In the genomic region with DNA sequence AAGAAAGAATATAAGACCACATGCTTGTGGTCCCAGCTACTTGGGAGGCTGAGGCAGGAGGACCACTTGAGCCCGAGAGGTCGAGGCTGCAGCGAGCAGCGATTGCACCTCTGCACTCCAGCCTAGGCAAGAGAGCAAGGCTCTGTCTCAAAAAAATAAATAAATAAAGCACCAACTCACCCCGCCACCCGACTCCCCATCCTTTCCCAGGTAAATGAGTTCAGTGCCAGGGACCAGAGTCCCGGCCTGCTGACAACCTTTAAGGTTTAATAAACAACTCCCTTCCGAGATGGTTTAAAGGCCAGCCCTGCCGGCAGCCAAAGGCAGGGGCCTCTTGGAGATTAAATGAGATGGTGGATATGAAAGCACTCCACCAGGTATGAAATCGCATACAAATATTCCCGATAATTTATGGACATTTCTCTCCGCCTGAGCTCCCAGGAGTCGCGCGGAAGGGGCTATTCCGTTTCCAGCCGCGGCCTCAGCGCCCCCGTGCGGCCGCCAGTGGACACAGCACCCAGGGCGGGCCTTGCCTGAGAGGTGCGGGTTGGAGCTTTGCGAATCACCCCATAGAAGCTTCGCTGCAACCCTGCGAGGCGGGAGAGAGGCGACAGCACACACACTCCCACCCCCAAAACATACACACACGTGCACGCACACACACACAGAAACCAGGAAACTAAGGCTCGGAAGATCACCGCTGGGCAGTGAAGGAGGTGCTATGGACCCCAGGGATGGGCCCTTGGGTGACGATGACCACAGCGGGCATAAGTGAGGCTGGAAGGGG, we compare ENCODE assay signal across 1 cellular context.
TF ChIP-seq lines count a peak whose summit lies in the region.

No MANE protein-coding gene starts in this region.

TF ChIP-seq in SK-N-SH, 30 proteins besides CTCF, POLR2A, EP300 and RAD21 (continued from another document):
- TF ChIP-seq RCOR1 (IDR thresholded peaks at IDR 0.05; ENCODE audit: low read length), result no peak
- peak; percentile 42 for TF ChIP-seq CHD2 (IDR thresholded peaks at IDR 0.05; ENCODE audit: low read length, partially characterized antibody)
- TF ChIP-seq SIN3A (IDR thresholded peaks at IDR 0.05; ENCODE audit: borderline replicate concordance, low read depth, low read length), result no peak
- peak; percentile 67 for TF ChIP-seq SMC3 (IDR thresholded peaks at IDR 0.05; ENCODE audit: low read depth, low read length)
